7 cellular contexts compared by ENCODE assay signal in genomic region chr11:5690216-5690615, GRCh38. TPM values are rescaled to one million over a fixed set of nuclear protein-coding genes. Genes with fewer than 3 reads are reported as not detected.
A peak's percentile ranks its signal among the peaks of the same experiment; 100 is the strongest.
DNase-seq lines count a peak whose midpoint lies in the region; TF ChIP-seq lines count a peak whose summit lies in the region.

No MANE protein-coding gene starts in this region.

- peaks cover 64% of the 10 kb centered on the region for H3K4me1 Mint-ChIP-seq in HFFc6 (ENCODE audit: low read depth)
- peaks cover 60 to 82% of the 10 kb centered on the region in 2 donors for H3K4me1 Mint-ChIP-seq in immature natural killer cell

- no peak for TF ChIP-seq CTCF in HFFc6 (IDR thresholded peaks at IDR 0.05)

- H3K4me3 ChIP-seq in adipocyte (ENCODE audit: low read length) (peak overlapping the region; percentile 89), subcutaneous abdominal adipose tissue (ENCODE audit: low read depth in 1 of 5, low read length in 5 of 5) (peak overlapping the region; percentile 63 to 82 (median 74))

- peak overlapping the region; percentile 93 for H3K9ac ChIP-seq in adipocyte (ENCODE audit: low read length)
- H3K9ac ChIP-seq in subcutaneous abdominal adipose tissue (ENCODE audit: low read length in 5 of 5) = peak overlapping the region; percentile 45 to 85 (median 81)

- H3K27me3 ChIP-seq in adipocyte (replicated peaks; ENCODE audit: control insufficient read depth, insufficient read depth, low read length) (no peaks in the 10 kb centered on the region), subcutaneous abdominal adipose tissue (ENCODE audit: control insufficient read depth in 5 of 5, insufficient read depth in 4 of 5, low read length in 5 of 5) (peaks cover 0 to under 1% (median 0%) of the 10 kb centered on the region in 5 donors)

- peaks cover 9% of the 10 kb centered on the region for H3K36me3 ChIP-seq in adipocyte (ENCODE audit: control insufficient read depth, insufficient read depth, low read length, severe bottlenecking)
- H3K36me3 ChIP-seq in subcutaneous abdominal adipose tissue (ENCODE audit: control insufficient read depth in 5 of 5, insufficient read depth in 5 of 5, low read length in 5 of 5) = no peaks in the 10 kb centered on the region

- H3K27ac ChIP-seq in subcutaneous abdominal adipose tissue (ENCODE audit: low read depth, low read length) = peak overlapping the region; percentile 86

- no peak for DNase-seq in HFFc6
- DNase-seq in adipocyte (ENCODE audit: low read depth) = peak; percentile 34
- no peak for DNase-seq in immature natural killer cell
- DNase-seq in occipital lobe (lab: John Stamatoyannopoulos, UW) = no peak
- no peak for DNase-seq in stimulated activated naive CD4-positive, alpha-beta T cell (lab: John Stamatoyannopoulos, UW)
- no peak for DNase-seq in NCI-H345 (lab: John Stamatoyannopoulos, UW)

- H3K27me3 Mint-ChIP-seq in HFFc6 (ENCODE audit: insufficient read depth) = no peaks in the 10 kb centered on the region
- H3K27me3 Mint-ChIP-seq in immature natural killer cell (ENCODE audit: low read depth in 3 of 3) = peaks cover under 1 to 6% (median 2%) of the 10 kb centered on the region in 3 donors

- H3K4me3 Mint-ChIP-seq in HFFc6 = peak overlapping the region; percentile 94
- H3K4me3 Mint-ChIP-seq in immature natural killer cell = peak overlapping the region; percentile 91 to 99 (median 99)

- H3K9me3 Mint-ChIP-seq in HFFc6 = no peaks in the 10 kb centered on the region
- no peaks in the 10 kb centered on the region for H3K9me3 Mint-ChIP-seq in immature natural killer cell

- H3K4me1 ChIP-seq in adipocyte (ENCODE audit: control insufficient read depth, insufficient read depth, low read length) = peaks cover 15% of the 10 kb centered on the region
- H3K4me1 ChIP-seq in subcutaneous abdominal adipose tissue (ENCODE audit: control insufficient read depth in 5 of 5, insufficient read depth in 5 of 5, low read length in 5 of 5) = peaks cover 3 to 38% (median 15%) of the 10 kb centered on the region in 5 donors

- peak overlapping the region; percentile 97 for H3K27ac Mint-ChIP-seq in HFFc6
- H3K27ac Mint-ChIP-seq in immature natural killer cell = peak overlapping the region; percentile 93 to 99 (median 95)

- no peaks in the 10 kb centered on the region for H3K9me3 ChIP-seq in adipocyte (ENCODE audit: control insufficient read depth, low read length)
- H3K9me3 ChIP-seq in subcutaneous abdominal adipose tissue (ENCODE audit: control insufficient read depth in 5 of 5, low read length in 5 of 5) = no peaks in the 10 kb centered on the region

- H3K36me3 Mint-ChIP-seq in HFFc6 (ENCODE audit: low read depth) = peaks cover 36% of the 10 kb centered on the region
- H3K36me3 Mint-ChIP-seq in immature natural killer cell = peaks cover 5 to 19% (median 12%) of the 10 kb centered on the region in 3 donors

RNA-seq across cellular contexts. Expression of gene TRIM22, which starts 0.6 kb away (rescaled TPM):
- total RNA-seq in HFFc6 (2021; fragmentation: NEBNext Ultra II Directional; extraction: Animal tissue kit (Norgen Biotek cat#: 25700)) = 100 to 1,000 TPM in 5 of 6 experiments, 10 to 100 TPM in 1; 77.9 to 131 (median 118) TPM
- 100 to 1,000 TPM; 148 to 196 (median 166) TPM for polyA plus RNA-seq in immature natural killer cell
- total RNA-seq in occipital lobe = 11.2 TPM

RNA-seq across cellular contexts. Expression of gene TRIM5, which starts 5.3 kb away (rescaled TPM):
- 10 to 100 TPM; 35.7 to 49.4 (median 43.5) TPM for total RNA-seq in HFFc6 (2021; fragmentation: NEBNext Ultra II Directional; extraction: Animal tissue kit (Norgen Biotek cat#: 25700))
- 10 to 100 TPM in 2 of 3 donors, 1 to 10 TPM in 1; 8.9 to 19.8 (median 14.6) TPM for polyA plus RNA-seq in immature natural killer cell
- 3.9 TPM for total RNA-seq in occipital lobe

RNA-seq across cellular contexts. Expression of gene OR56B1, which starts 46.0 kb away (rescaled TPM):
- not detected for total RNA-seq in HFFc6 (2021; fragmentation: NEBNext Ultra II Directional; extraction: Animal tissue kit (Norgen Biotek cat#: 25700))
- polyA plus RNA-seq in immature natural killer cell = under 1 TPM in 1 of 3 donors, not detected in 2; 0.28 TPM
- total RNA-seq in occipital lobe = not detected
